In genomic region chr19:12272386-12272785, GRCh38 we compare ENCODE assay signal across 22 cellular contexts.
"Had no signal": no experiment of that assay in that cellular context is flagged by ENCODE, and none has a peak within 500 bp of the region (broad histone marks: within the 10 kb centered on the region; RNA-seq: fewer than 3 reads in every experiment).

No MANE protein-coding gene starts in this region.

- H3K4me3 ChIP-seq: colonic mucosa, neural progenitor cell had no signal

- H3K4me2 ChIP-seq: neural progenitor cell had no signal

- H3K27ac ChIP-seq: brain microvascular endothelial cell, colonic mucosa, neural progenitor cell, spleen had no signal

- H3K27ac Mint-ChIP-seq: activated CD4-positive, alpha-beta memory T cell treated with anti-CD3 and anti-CD28 coated beads, Interleukin-2, amount 10 ng/mL, durations not matched to agents 7 days and 5 days; activated CD8-positive, alpha-beta memory T cell treated with anti-CD3 and anti-CD28 coated beads, Interleukin-2, amount 10 ng/mL, durations not matched to agents 7 days and 5 days; naive B cell; neural progenitor cell; stimulated activated memory B cell treated with anti-CD40 and anti-IgM and Interleukin-4, amounts not matched to agents 10 μg/mL and 1 μg/mL and 100 μg/mL, for 72 hours; T-cell had no signal

- H3K4me3 Mint-ChIP-seq: activated CD4-positive, alpha-beta memory T cell treated with anti-CD3 and anti-CD28 coated beads, Interleukin-2, amount 10 ng/mL, durations not matched to agents 7 days and 5 days; activated CD8-positive, alpha-beta memory T cell treated with anti-CD3 and anti-CD28 coated beads, Interleukin-2, amount 10 ng/mL, durations not matched to agents 7 days and 5 days; central memory CD8-positive, alpha-beta T cell; neural progenitor cell; stimulated activated memory B cell treated with anti-CD40 and anti-IgM and Interleukin-4, amounts not matched to agents 10 μg/mL and 1 μg/mL and 100 μg/mL, for 72 hours; T-cell had no signal

- FAIRE-seq: endometrium, frontal cortex, kidney had no signal

- H3K4me1 Mint-ChIP-seq: activated CD4-positive, alpha-beta memory T cell treated with anti-CD3 and anti-CD28 coated beads, Interleukin-2, amount 10 ng/mL, durations not matched to agents 7 days and 5 days; activated CD8-positive, alpha-beta memory T cell treated with anti-CD3 and anti-CD28 coated beads, Interleukin-2, amount 10 ng/mL, durations not matched to agents 7 days and 5 days; central memory CD8-positive, alpha-beta T cell; neural progenitor cell had no signal

- H3K9ac ChIP-seq: neural progenitor cell had no signal

- ATAC-seq: activated CD8-positive, alpha-beta memory T cell treated with anti-CD3 and anti-CD28 coated beads, Interleukin-2, amount 10 ng/mL, durations not matched to agents 7 days and 5 days; left lobe of liver; sciatic nerve; stimulated activated memory B cell treated with anti-CD40 and anti-IgM and Interleukin-4, amounts not matched to agents 10 μg/mL and 1 μg/mL and 100 μg/mL, for 72 hours; T-cell had no signal

- H3K27me3 Mint-ChIP-seq: activated CD4-positive, alpha-beta memory T cell treated with anti-CD3 and anti-CD28 coated beads, Interleukin-2, amount 10 ng/mL, durations not matched to agents 7 days and 5 days; activated CD8-positive, alpha-beta memory T cell treated with anti-CD3 and anti-CD28 coated beads, Interleukin-2, amount 10 ng/mL, durations not matched to agents 7 days and 5 days; central memory CD8-positive, alpha-beta T cell; naive B cell; stimulated activated memory B cell treated with anti-CD40 and anti-IgM and Interleukin-4, amounts not matched to agents 10 μg/mL and 1 μg/mL and 100 μg/mL, for 72 hours; T-cell had no signal

- H3K4me1 ChIP-seq: colonic mucosa, neural progenitor cell, spleen had no signal

- H3K27me3 ChIP-seq: brain microvascular endothelial cell, colonic mucosa, neural progenitor cell, spleen had no signal

- DNase-seq: activated CD4-positive, alpha-beta memory T cell treated with anti-CD3 and anti-CD28 coated beads, Interleukin-2, amount 10 ng/mL, durations not matched to agents 7 days and 5 days; activated CD4-positive, alpha-beta T cell treated with anti-CD3 and anti-CD28 coated beads for 48 hours; activated CD4-positive, CD25-positive, alpha-beta regulatory T cell; activated CD8-positive, alpha-beta memory T cell treated with anti-CD3 and anti-CD28 coated beads, Interleukin-2, amount 10 ng/mL, durations not matched to agents 7 days and 5 days; activated naive CD4-positive, alpha-beta T cell treated with Interleukin-2 at 50 U/mL for 16 hours; anterior cingulate cortex; brain microvascular endothelial cell; colonic mucosa; kidney; mammary epithelial cell; naive B cell; spleen; stimulated activated CD4-positive, alpha-beta T cell treated with anti-CD3 and anti-CD28 coated beads, Interleukin-4, amount 100 ng/mL, for 4 hours; T-cell; T-helper 9 cell had no signal

- H2AFZ ChIP-seq: neural progenitor cell had no signal
